ENCODE assay signal across 1 cellular context in the genomic region with DNA sequence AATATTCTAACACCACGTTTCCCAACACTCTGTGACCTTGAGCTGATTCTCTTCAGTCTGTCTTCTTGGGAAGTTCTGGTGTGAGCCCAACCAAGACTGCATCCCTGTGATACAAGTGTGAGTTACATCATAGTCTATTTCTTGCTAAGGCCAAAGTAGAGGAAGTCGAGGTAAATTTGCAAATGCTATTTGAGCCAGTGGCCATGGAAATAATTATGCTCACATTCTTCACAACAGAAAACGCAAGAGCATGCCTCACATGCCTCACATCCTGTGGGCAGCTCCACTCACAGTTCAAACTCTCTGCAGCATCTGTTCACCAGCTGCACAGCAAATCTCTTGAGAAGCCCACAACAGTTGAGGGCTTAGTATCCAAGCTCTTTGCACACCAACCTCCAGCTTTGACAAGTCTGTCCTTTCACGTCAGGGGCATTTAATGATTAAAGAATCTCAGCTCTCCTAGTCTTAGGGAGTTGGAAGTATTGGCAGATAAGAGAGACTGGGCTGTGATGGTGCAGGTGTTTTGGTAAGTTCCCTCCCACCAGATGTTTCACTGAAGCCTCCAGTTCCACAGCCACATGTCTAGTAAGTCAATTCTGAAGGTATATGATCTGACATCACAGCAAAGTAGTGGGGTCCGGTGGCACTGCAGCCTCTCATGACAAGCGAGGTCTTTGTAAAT.
TF ChIP-seq lines count a peak whose summit lies in the region.

No MANE protein-coding gene starts in this region.

TF ChIP-seq in IMR-90, 13 proteins besides CTCF, POLR2A, EP300 and RAD21 (continued from another document):
- TF ChIP-seq, protein P1, sequence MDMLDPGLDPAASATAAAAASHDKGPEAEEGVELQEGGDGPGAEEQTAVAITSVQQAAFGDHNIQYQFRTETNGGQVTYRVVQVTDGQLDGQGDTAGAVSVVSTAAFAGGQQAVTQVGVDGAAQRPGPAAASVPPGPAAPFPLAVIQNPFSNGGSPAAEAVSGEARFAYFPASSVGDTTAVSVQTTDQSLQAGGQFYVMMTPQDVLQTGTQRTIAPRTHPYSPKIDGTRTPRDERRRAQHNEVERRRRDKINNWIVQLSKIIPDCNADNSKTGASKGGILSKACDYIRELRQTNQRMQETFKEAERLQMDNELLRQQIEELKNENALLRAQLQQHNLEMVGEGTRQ (IDR thresholded peaks at IDR 0.05; ENCODE audit: low read depth, low read length), result no peak
